Comparison of ENCODE assay signal across 8 cellular contexts in genomic region chrY:13343307-13343946, GRCh38.
A peak's percentile ranks its signal among the peaks of the same experiment; 100 is the strongest.
DNase-seq lines count a peak whose midpoint lies in the region; ATAC-seq and TF ChIP-seq lines count a peak whose summit lies in the region.

No MANE protein-coding gene starts in this region.

- H3K36me3 ChIP-seq in testis (ENCODE audit: low read depth, missing control alignments) (no peaks in the 10 kb centered on the region), neural progenitor cell (no peaks in the 10 kb centered on the region), aorta (ENCODE audit: control insufficient read depth in 1 of 2, insufficient read depth in 2 of 2, low read length in 1 of 2) (no peaks in the 10 kb centered on the region)

- ATAC-seq in activated CD8-positive, alpha-beta memory T cell treated with anti-CD3 and anti-CD28 coated beads, Interleukin-2, amount 10 ng/mL, durations not matched to agents 7 days and 5 days, result peak; percentile 86
- ATAC-seq in aorta (ENCODE audit: low FRiP score), result no peak

- no peak overlapping the region for H3K9ac ChIP-seq in neural progenitor cell

- no peaks in the 10 kb centered on the region for H3K27me3 Mint-ChIP-seq in activated CD8-positive, alpha-beta memory T cell treated with anti-CD3 and anti-CD28 coated beads, Interleukin-2, amount 10 ng/mL, durations not matched to agents 7 days and 5 days
- H3K27me3 Mint-ChIP-seq in glutamatergic neuron (ENCODE audit: unreplicated experiment) (no peaks in the 10 kb centered on the region), neural progenitor cell (ENCODE audit: insufficient read depth, low read depth) (no peaks in the 10 kb centered on the region)

- H3K27me3 ChIP-seq in testis (no peaks in the 10 kb centered on the region), neural progenitor cell (no peaks in the 10 kb centered on the region), aorta (ENCODE audit: control insufficient read depth in 1 of 2, insufficient read depth in 2 of 2, low read length in 1 of 2) (no peaks in the 10 kb centered on the region)

- intact Hi-C loops in testis (cut with DNase I; ENCODE audit: low total_unique reads), result no loop called here
- intact Hi-C loops in aorta (cut with DNase I), result no loop called here

- H3K36me3 Mint-ChIP-seq in activated CD8-positive, alpha-beta memory T cell treated with anti-CD3 and anti-CD28 coated beads, Interleukin-2, amount 10 ng/mL, durations not matched to agents 7 days and 5 days, result peaks cover 16% of the 10 kb centered on the region
- H3K36me3 Mint-ChIP-seq in glutamatergic neuron (ENCODE audit: unreplicated experiment) (no peaks in the 10 kb centered on the region), neural progenitor cell (no peaks in the 10 kb centered on the region)

- H3K27ac ChIP-seq in testis, result no peak overlapping the region
- H3K27ac ChIP-seq in neural progenitor cell, result no peak overlapping the region
- H3K27ac ChIP-seq in aorta (ENCODE audit: low read depth in 1 of 2, low read length in 2 of 2), result no peak overlapping the region

- no peak overlapping the region for H3K4me2 ChIP-seq in neural progenitor cell

- H4K20me1 ChIP-seq in neural progenitor cell (ENCODE audit: low read depth), result no peaks in the 10 kb centered on the region

- H3K79me2 ChIP-seq in neural progenitor cell (ENCODE audit: low read depth), result no peaks in the 10 kb centered on the region

- TF ChIP-seq CTCF in glutamatergic neuron (IDR thresholded peaks at IDR 0.05; ENCODE audit: partially characterized antibody, unreplicated experiment), result peak; percentile 48
- TF ChIP-seq CTCF in testis (IDR thresholded peaks at IDR 0.05), result peak in 2 of 3 experiments; percentile 3 to 26
- no peak for TF ChIP-seq CTCF in neural progenitor cell (IDR thresholded peaks at IDR 0.05)

- H3K4me3 ChIP-seq in testis, result no peak overlapping the region
- H3K4me3 ChIP-seq in neural progenitor cell, result no peak overlapping the region
- no peak overlapping the region for H3K4me3 ChIP-seq in aorta (ENCODE audit: low read length in 2 of 2)

- TF ChIP-seq POLR2A in testis (IDR thresholded peaks at IDR 0.05), result no peak

- H3F3A ChIP-seq in neural progenitor cell (ENCODE audit: low read depth), result no peaks in the 10 kb centered on the region

- no peak overlapping the region for H3K4me3 Mint-ChIP-seq in activated CD8-positive, alpha-beta memory T cell treated with anti-CD3 and anti-CD28 coated beads, Interleukin-2, amount 10 ng/mL, durations not matched to agents 7 days and 5 days
- no peak overlapping the region for H3K4me3 Mint-ChIP-seq in glutamatergic neuron (ENCODE audit: unreplicated experiment)
- no peak overlapping the region for H3K4me3 Mint-ChIP-seq in neural progenitor cell

- H3K9me3 ChIP-seq in testis (no peaks in the 10 kb centered on the region), neural progenitor cell (ENCODE audit: low read depth) (no peaks in the 10 kb centered on the region), aorta (ENCODE audit: control insufficient read depth, low read length) (no peaks in the 10 kb centered on the region)

- DNase-seq in activated CD8-positive, alpha-beta memory T cell treated with anti-CD3 and anti-CD28 coated beads, Interleukin-2, amount 10 ng/mL, durations not matched to agents 7 days and 5 days, result peak; percentile 64
- no peak for DNase-seq in activated CD8-positive, alpha-beta memory T cell treated with anti-CD3 and anti-CD28 coated beads, Interleukin-2, amount 50 U/mL, for 4 hours
- peak; percentile 71 for DNase-seq in activated CD4-positive, alpha-beta T cell treated with anti-CD3 and anti-CD28 coated beads for 48 hours
- peak; percentile 66 for DNase-seq in glutamatergic neuron
- peak; percentile 59 for DNase-seq in testis
- DNase-seq in neural progenitor cell (ENCODE audit: low spot score), result no peak
- no peak for DNase-seq in aorta
- DNase-seq in hepatic stellate cell (ENCODE audit: low spot score), result no peak

- H3K9me3 Mint-ChIP-seq in activated CD8-positive, alpha-beta memory T cell treated with anti-CD3 and anti-CD28 coated beads, Interleukin-2, amount 10 ng/mL, durations not matched to agents 7 days and 5 days (ENCODE audit: low read depth), result no peaks in the 10 kb centered on the region
- H3K9me3 Mint-ChIP-seq in glutamatergic neuron (ENCODE audit: unreplicated experiment) (peaks cover 1% of the 10 kb centered on the region), neural progenitor cell (no peaks in the 10 kb centered on the region)

- CTCF ChIA-PET in activated CD8-positive, alpha-beta memory T cell treated with anti-CD3 and anti-CD28 coated beads, Interleukin-2, amount 10 ng/mL, durations not matched to agents 7 days and 5 days (lab: Charles Lee), result interaction anchor here (0.6 to 1.5 kb wide), 18 partner anchors 8 to 437 kb away, joined by 3 to 10 read pairs (median 3); no protein-coding TSS in a partner anchor

- H2AFZ ChIP-seq in neural progenitor cell (replicated peaks), result no peak overlapping the region

- H3K4me1 ChIP-seq in testis, result no peaks in the 10 kb centered on the region
- no peaks in the 10 kb centered on the region for H3K4me1 ChIP-seq in neural progenitor cell
- H3K4me1 ChIP-seq in aorta (ENCODE audit: control insufficient read depth in 1 of 2, insufficient read depth in 2 of 2, low read length in 2 of 2), result no peaks in the 10 kb centered on the region

- peaks cover 11% of the 10 kb centered on the region for H3K4me1 Mint-ChIP-seq in activated CD8-positive, alpha-beta memory T cell treated with anti-CD3 and anti-CD28 coated beads, Interleukin-2, amount 10 ng/mL, durations not matched to agents 7 days and 5 days
- H3K4me1 Mint-ChIP-seq in glutamatergic neuron (ENCODE audit: low read depth, unreplicated experiment), result no peaks in the 10 kb centered on the region
- no peaks in the 10 kb centered on the region for H3K4me1 Mint-ChIP-seq in neural progenitor cell

- H3K27ac Mint-ChIP-seq in activated CD8-positive, alpha-beta memory T cell treated with anti-CD3 and anti-CD28 coated beads, Interleukin-2, amount 10 ng/mL, durations not matched to agents 7 days and 5 days, result no peak overlapping the region
- H3K27ac Mint-ChIP-seq in glutamatergic neuron (ENCODE audit: unreplicated experiment), result no peak overlapping the region
- no peak overlapping the region for H3K27ac Mint-ChIP-seq in neural progenitor cell

- WGBS in testis, 2 donors, result 72 to 90% methylated on average over 7 to 8 of the region's 8 CpGs
- 77% methylated on average over 8 of the region's 8 CpGs; no CpG with 5 or more reads in 1 of the 2 donors for WGBS in aorta, 2 donors

Comparison
In these comparisons a context has a peak if more than half of its experiments do, and no peak if none do; other contexts are left out.
1. DNase-seq: peak in activated CD8-positive, alpha-beta memory T cell treated with anti-CD3 and anti-CD28 coated beads, Interleukin-2, amount 10 ng/mL, durations not matched to agents 7 days and 5 days (single experiment), activated CD4-positive, alpha-beta T cell treated with anti-CD3 and anti-CD28 coated beads for 48 hours (single experiment), glutamatergic neuron (single experiment) and testis (single experiment); none in activated CD8-positive, alpha-beta memory T cell treated with anti-CD3 and anti-CD28 coated beads, Interleukin-2, amount 50 U/mL, for 4 hours (single experiment), neural progenitor cell (single experiment), aorta (0 of 2) and hepatic stellate cell (single experiment).